ENCODE assay signal across 17 cellular contexts in genomic region chr11:44338721-44339529, GRCh38. TPM values are rescaled to one million over a fixed set of nuclear protein-coding genes. Genes with fewer than 3 reads are reported as not detected.
DNase-seq lines count a peak whose midpoint lies in the region; ATAC-seq and TF ChIP-seq lines count a peak whose summit lies in the region.
"Had no signal": no experiment of that assay in that cellular context is flagged by ENCODE, and none has a peak within 500 bp of the region (broad histone marks: within the 10 kb centered on the region; RNA-seq: fewer than 3 reads in every experiment).

No MANE protein-coding gene starts in this region.

- POLR2A ChIA-PET in WTC11 (lab: Charles Lee) (interaction anchor here (0.5 to 1.2 kb wide), 2 partner anchors 19 to 272 kb away, joined by 3 to 5 read pairs; no protein-coding TSS in a partner anchor), T-cell (lab: Charles Lee) (no interaction called here)

- intact Hi-C loops in posterior vena cava (cut with DNase I), result no loop called here

- H3K4me1 Mint-ChIP-seq in WTC11 (peaks cover 35% of the 10 kb centered on the region), T-cell (peaks cover 0 to 1% (median 0%) of the 10 kb centered on the region in 3 donors)

- no peak for TF ChIP-seq CTCF in WTC11 (IDR thresholded peaks at IDR 0.05)

- CTCF ChIA-PET in WTC11 (lab: Charles Lee) (interaction anchor here (0.6 to 1.0 kb wide), 7 partner anchors 15 to 597 kb away, joined by 3 to 6 read pairs (median 3); no protein-coding TSS in a partner anchor), T-cell (lab: Charles Lee) (interaction anchor here in 1 of 2 donors (0.6 kb wide), 1 partner anchor 245 kb away, joined by 3 read pairs; no protein-coding TSS in a partner anchor)

- peak; percentile 23 for ATAC-seq in WTC11
- ATAC-seq in T-cell (replicated peaks in 1 of 4), result no peak
- ATAC-seq: Panc1, Right ventricle myocardium inferior had no signal

- H3K9me3 Mint-ChIP-seq in WTC11 (no peaks in the 10 kb centered on the region), T-cell (no peaks in the 10 kb centered on the region)

- H3K27me3 Mint-ChIP-seq in WTC11 (ENCODE audit: low read depth) (peaks cover 57% of the 10 kb centered on the region), T-cell (peaks cover 35 to 56% of the 10 kb centered on the region in 2 donors)

- no peaks in the 10 kb centered on the region for H3K36me3 Mint-ChIP-seq in WTC11
- H3K36me3 Mint-ChIP-seq in T-cell, result no peaks in the 10 kb centered on the region

- no peak overlapping the region for H3K4me3 Mint-ChIP-seq in WTC11
- H3K4me3 Mint-ChIP-seq in T-cell, result no peak overlapping the region

- H3K27ac Mint-ChIP-seq in WTC11, result no peak overlapping the region
- no peak overlapping the region for H3K27ac Mint-ChIP-seq in T-cell

- DNase-seq in NCI-H2081 (lab: John Stamatoyannopoulos, UW) (peak; percentile 41 to 81), NCI-H2081 treated with DMSO at 0.1 percent for 48 hours (lab: John Stamatoyannopoulos, UW) (no peak), NCI-H2227 (lab: John Stamatoyannopoulos, UW; ENCODE audit: unreplicated experiment) (peak; percentile 15), WTC11 (ENCODE audit: low spot score) (no peak), posterior vena cava (ENCODE audit: low spot score) (peak; percentile 13), NCI-H2029 treated with DMSO at 0.1 percent for 48 hours (lab: John Stamatoyannopoulos, UW) (no peak), T-cell (no peak), glomerular visceral epithelial cell (ENCODE audit: extremely low spot score) (no peak)
- DNase-seq: C1 segment of cervical spinal cord, Caco-2, GDM1, NCI-H187, NCI-H526, T-helper 2 cell had no signal

TF ChIP-seq in WTC11, 78 proteins besides CTCF, POLR2A, EP300 and RAD21:
- TF ChIP-seq CREM (CRISPR knock-in tag; IDR thresholded peaks at IDR 0.05) (no peak), HMGXB4 (CRISPR knock-in tag; IDR thresholded peaks at IDR 0.05) (no peak), SP1 (CRISPR knock-in tag; conservative IDR thresholded peaks at IDR 0.05) (no peak), E2F5 (CRISPR knock-in tag; IDR thresholded peaks at IDR 0.05) (no peak), E2F1 (CRISPR knock-in tag; IDR thresholded peaks at IDR 0.05) (no peak)

RNA-seq across cellular contexts. Expression of gene ALX4, which starts 29.0 kb away (rescaled TPM):
- total RNA-seq in WTC11 (2021) (not detected in 3 replicates), posterior vena cava (not detected), T-cell (not detected)
- total RNA-seq: HT1080 had no signal

Comparison
In these comparisons a context has a peak if more than half of its experiments do, and no peak if none do; other contexts are left out.
1. DNase-seq: peak in NCI-H2081 (2 of 2), NCI-H2227 (single experiment) and posterior vena cava (single experiment); none in NCI-H2081 treated with DMSO at 0.1 percent for 48 hours (single experiment), WTC11 (single experiment), NCI-H2029 treated with DMSO at 0.1 percent for 48 hours (single experiment), T-cell (0 of 34) and glomerular visceral epithelial cell (single experiment).